22 cellular contexts compared by ENCODE assay signal in genomic region chr3:20222274-20222673, GRCh38. TPM values are rescaled to one million over a fixed set of nuclear protein-coding genes. Genes with fewer than 3 reads are reported as not detected.
DNase-seq lines count a peak whose midpoint lies in the region; ATAC-seq and TF ChIP-seq lines count a peak whose summit lies in the region.
"Had no signal": no experiment of that assay in that cellular context is flagged by ENCODE, and none has a peak within 500 bp of the region (broad histone marks: within the 10 kb centered on the region; RNA-seq: fewer than 3 reads in every experiment).

No MANE protein-coding gene starts in this region.

- H3K4me3 Mint-ChIP-seq in GM23338: no peak overlapping the region
- H3K4me3 Mint-ChIP-seq: CD8-positive, alpha-beta T cell had no signal

- ATAC-seq in GM23338: peak; percentile 46
- ATAC-seq in activated CD4-positive, CD25-positive, alpha-beta regulatory T cell treated with anti-CD3 and anti-CD28 coated beads, Interleukin-2, amount 50 U/mL, for 24 hours: no peak
- ATAC-seq: CD8-positive, alpha-beta T cell had no signal

- DNase-seq in GM23338 (ENCODE audit: low spot score): peak; percentile 22
- DNase-seq in putamen (ENCODE audit: low spot score): no peak
- no peak for DNase-seq in EL
- no peak for DNase-seq in esophagus squamous epithelium (lab: John Stamatoyannopoulos, UW)
- DNase-seq: 8988T; AML-193; C1 segment of cervical spinal cord; CD8-positive, alpha-beta T cell; GDM1; IMR-90; MV-4-11; NCI-H1105 treated with DMSO at 0.1 percent for 48 hours; NCI-H2029 treated with DMSO at 0.1 percent for 48 hours; NCI-H226; NCI-H510A treated with DMSO at 0.1 percent for 48 hours; NCI-H774; NK-92 treated with Interleukin-12 subunit alpha and Interleukin-12 subunit beta, amount 100 ng/mL, for 24 hours; SJCRH30 had no signal

- H3K27ac ChIP-seq in GM23338 (ENCODE audit: low read depth): no peak overlapping the region
- H3K27ac ChIP-seq in ectodermal cell (ENCODE audit: insufficient read depth, low read depth, low read length, poor library complexity, severe bottlenecking): peak overlapping the region; percentile 98
- peak overlapping the region; percentile 55 for H3K27ac ChIP-seq in mesodermal cell (ENCODE audit: low read depth, low read length, severe bottlenecking)
- H3K27ac ChIP-seq in esophagus squamous epithelium: no peak overlapping the region
- H3K27ac ChIP-seq: SJCRH30 had no signal

- H3K9me3 ChIP-seq in Loucy (ENCODE audit: insufficient read depth, low read depth, low read length) (no peaks in the 10 kb centered on the region), ectodermal cell (ENCODE audit: control insufficient read depth, low read length) (no peaks in the 10 kb centered on the region), mesodermal cell (ENCODE audit: control insufficient read depth, low read length) (no peaks in the 10 kb centered on the region), esophagus squamous epithelium (no peaks in the 10 kb centered on the region)
- H3K9me3 ChIP-seq: SJCRH30 had no signal

- H3K4me3 ChIP-seq in GM23338 (no peak overlapping the region), Loucy (ENCODE audit: low read length, poor library complexity, severe bottlenecking) (no peak overlapping the region), ectodermal cell (ENCODE audit: insufficient read depth, low read depth, low read length) (no peak overlapping the region), mesodermal cell (ENCODE audit: extremely low read depth, insufficient read depth, low read length, poor library complexity, severe bottlenecking) (no peak overlapping the region), esophagus squamous epithelium (no peak overlapping the region)
- H3K4me3 ChIP-seq: SJCRH30 had no signal

- intact Hi-C loops in esophagus squamous epithelium (cut with DNase I): no loop called here

- H3K9me2 ChIP-seq in GM23338 (ENCODE audit: insufficient read depth) (no peaks in the 10 kb centered on the region), Loucy (replicated peaks; ENCODE audit: low read depth, low read length) (no peaks in the 10 kb centered on the region)

- no peaks in the 10 kb centered on the region for H3K36me3 Mint-ChIP-seq in GM23338 (ENCODE audit: low read depth)
- H3K36me3 Mint-ChIP-seq: CD8-positive, alpha-beta T cell had no signal

- no peak for TF ChIP-seq CTCF in GM23338 (conservative IDR thresholded peaks at IDR 0.05; ENCODE audit: low read depth in 2 of 2)
- TF ChIP-seq CTCF in Loucy (conservative IDR thresholded peaks at IDR 0.05; ENCODE audit: low read length): no peak
- no peak for TF ChIP-seq CTCF in esophagus squamous epithelium (IDR thresholded peaks at IDR 0.05)

- H3K9me3 Mint-ChIP-seq in GM23338: no peaks in the 10 kb centered on the region
- H3K9me3 Mint-ChIP-seq: CD8-positive, alpha-beta T cell had no signal

- no peaks in the 10 kb centered on the region for H3K36me3 ChIP-seq in GM23338 (ENCODE audit: insufficient read depth)
- H3K36me3 ChIP-seq in Loucy (ENCODE audit: insufficient read depth, low read length): no peaks in the 10 kb centered on the region
- H3K36me3 ChIP-seq in ectodermal cell (ENCODE audit: control insufficient read depth, insufficient read depth, low read length): no peaks in the 10 kb centered on the region
- H3K36me3 ChIP-seq in mesodermal cell (ENCODE audit: control insufficient read depth, insufficient read depth, low read length): no peaks in the 10 kb centered on the region
- no peaks in the 10 kb centered on the region for H3K36me3 ChIP-seq in esophagus squamous epithelium
- H3K36me3 ChIP-seq: SJCRH30 had no signal

- WGBS in ectodermal cell, 2 experiments: 10 to 17% methylated on average over 2 of the region's 2 CpGs
- WGBS in mesodermal cell (ENCODE audit: insufficient coverage in 2 of 2), 2 experiments: 47% methylated on average over 2 of the region's 2 CpGs; no CpG with 5 or more reads in 1 of the 2 experiments
- 78 to 89% methylated on average over 2 of the region's 2 CpGs for WGBS in esophagus squamous epithelium, 2 donors

- H3K4me1 ChIP-seq in GM23338 (ENCODE audit: insufficient read depth) (peaks cover 12% of the 10 kb centered on the region), Loucy (ENCODE audit: insufficient read depth, low read length, poor library complexity, severe bottlenecking) (no peaks in the 10 kb centered on the region), ectodermal cell (ENCODE audit: control insufficient read depth, insufficient read depth, low read length) (peaks cover 10% of the 10 kb centered on the region), mesodermal cell (ENCODE audit: control insufficient read depth, insufficient read depth, low read length, poor library complexity, severe bottlenecking) (no peaks in the 10 kb centered on the region), esophagus squamous epithelium (peaks cover 0 to 11% (median 0%) of the 10 kb centered on the region in 3 donors)
- H3K4me1 ChIP-seq: SJCRH30 had no signal

- H3K27me3 ChIP-seq in GM23338 (ENCODE audit: insufficient read depth) (no peaks in the 10 kb centered on the region), Loucy (ENCODE audit: insufficient read depth, low read length, poor library complexity, severe bottlenecking) (no peaks in the 10 kb centered on the region), ectodermal cell (ENCODE audit: control insufficient read depth, insufficient read depth, low read length, poor library complexity, severe bottlenecking) (no peaks in the 10 kb centered on the region), esophagus squamous epithelium (no peaks in the 10 kb centered on the region)
- H3K27me3 ChIP-seq: SJCRH30 had no signal

- H3F3A ChIP-seq in GM23338 (replicated peaks; ENCODE audit: low read depth) (no peaks in the 10 kb centered on the region), Loucy (ENCODE audit: low read depth) (no peaks in the 10 kb centered on the region)

- H3K4me1 Mint-ChIP-seq in GM23338: peaks cover 13% of the 10 kb centered on the region

- H2AFZ ChIP-seq in GM23338 (peak overlapping the region; percentile 8; the same call in 1 of the 2 replicates), Loucy (ENCODE audit: low read length) (0 out of 2 replicates have a peak overlapping the region, but pooled peaks have one; percentile 4)

- no peak overlapping the region for H3K4me2 ChIP-seq in GM23338
- no peak overlapping the region for H3K4me2 ChIP-seq in Loucy (ENCODE audit: low read depth, low read length, poor library complexity, severe bottlenecking)

- H3K27me3 Mint-ChIP-seq in GM23338 (ENCODE audit: insufficient read depth, low read depth, poor library complexity): no peaks in the 10 kb centered on the region

- TF ChIP-seq POLR2A in esophagus squamous epithelium (IDR thresholded peaks at IDR 0.05): no peak

- 0 out of 2 replicates have a peak overlapping the region, but pooled peaks have one; percentile 68 for H3K27ac Mint-ChIP-seq in GM23338
- H3K27ac Mint-ChIP-seq: CD8-positive, alpha-beta T cell had no signal

- H3K9ac ChIP-seq in Loucy (ENCODE audit: low read depth, low read length, poor library complexity, severe bottlenecking): no peak overlapping the region

- H3K79me2 ChIP-seq in GM23338 (replicated peaks; ENCODE audit: insufficient read depth) (no peaks in the 10 kb centered on the region), Loucy (ENCODE audit: insufficient read depth, low read length) (no peaks in the 10 kb centered on the region)

- no peaks in the 10 kb centered on the region for H4K20me1 ChIP-seq in GM23338 (replicated peaks; ENCODE audit: insufficient read depth)
- H4K20me1 ChIP-seq in Loucy (ENCODE audit: insufficient read depth, low read length, poor library complexity, severe bottlenecking): no peaks in the 10 kb centered on the region

TF ChIP-seq in GM23338, 12 proteins besides CTCF, POLR2A, EP300 and RAD21 (continues in another document):
- TF ChIP-seq CREB1 (CRISPR knock-in tag; IDR thresholded peaks at IDR 0.05; ENCODE audit: low read depth) (no peak), ZNF114 (CRISPR knock-in tag; IDR thresholded peaks at IDR 0.05) (no peak), EZH2 (IDR thresholded peaks at IDR 0.05; ENCODE audit: low read depth, unreplicated experiment) (no peak), REST (IDR thresholded peaks at IDR 0.05; ENCODE audit: unreplicated experiment) (no peak), JUNB (IDR thresholded peaks at IDR 0.05; ENCODE audit: unreplicated experiment) (no peak), NANOG (IDR thresholded peaks at IDR 0.05; ENCODE audit: borderline replicate concordance) (no peak)

RNA-seq across cellular contexts. Expression of gene SGO1, which starts 36.3 kb away (rescaled TPM):
- total RNA-seq in GM23338 (2014; rRNA removed; shearing (Covaris generic)): 31.8 and 33.0 TPM in 2 replicates
- polyA plus RNA-seq in GM23338 (2016; fragmentation: Nextera tagmentation; extraction: Ambion mirVana): 95.0 and 128 TPM in 2 replicates
- polyA plus RNA-seq in ectodermal cell (2013, experiment 1 of 4): 36.7 TPM
- 35.5 TPM for polyA plus RNA-seq in ectodermal cell (2013, experiment 2 of 4)
- polyA plus RNA-seq in ectodermal cell (2013, experiment 3 of 4): 36.6 TPM
- 35.9 TPM for polyA plus RNA-seq in ectodermal cell (2013, experiment 4 of 4)
- 21.1 TPM for polyA plus RNA-seq in mesodermal cell (2013, experiment 1 of 2)
- 24.6 TPM for polyA plus RNA-seq in mesodermal cell (2013, experiment 2 of 2)
- total RNA-seq in esophagus squamous epithelium: 1 to 10 TPM; 1.3 to 9.8 (median 5.7) TPM

Comparison
In these comparisons a context has a peak if more than half of its experiments do, and no peak if none do; other contexts are left out.
1. H3K27ac ChIP-seq: peak in ectodermal cell (single experiment) and mesodermal cell (single experiment); none in GM23338 (single experiment) and esophagus squamous epithelium (0 of 4).